ENCODE assay signal across 19 cellular contexts in genomic region chr9:104841601-104842106, GRCh38.
"Had no signal": no experiment of that assay in that cellular context is flagged by ENCODE, and none has a peak within 500 bp of the region (broad histone marks: within the 10 kb centered on the region; RNA-seq: fewer than 3 reads in every experiment).

No MANE protein-coding gene starts in this region.

- H3K9me3 ChIP-seq: ascending aorta, neutrophil, SK-N-SH had no signal

- ATAC-seq: activated naive CD8-positive, alpha-beta T cell treated with anti-CD3 and anti-CD28 coated beads, Interleukin-2, amount 50 U/mL, for 24 hours; naive thymus-derived CD4-positive, alpha-beta T cell; stimulated activated naive CD8-positive, alpha-beta T cell treated with anti-CD3 and anti-CD28 coated beads, Interleukin-15, Interleukin-2, amounts not matched to agents 100 U/mL and 50 U/mL, for 24 hours; T-cell had no signal

- H3K4me3 ChIP-seq: ascending aorta had no signal

- H3K27ac ChIP-seq: ascending aorta, neutrophil had no signal

- H3K27me3 ChIP-seq: ascending aorta, neutrophil had no signal

- H3K4me1 ChIP-seq: ascending aorta had no signal

- H3K4me2 ChIP-seq: SK-N-SH had no signal

- H3K9ac ChIP-seq: SK-N-SH had no signal

- FAIRE-seq: bronchial epithelial cell, keratinocyte, small intestine had no signal

- DNase-seq: activated CD4-positive, alpha-beta T cell treated with anti-CD3 and anti-CD28 coated beads for 1 hour; activated CD4-positive, alpha-beta T cell treated with anti-CD3 and anti-CD28 coated beads, Interleukin-2, amount 50 U/mL, for 48 hours; activated naive CD4-positive, alpha-beta T cell treated with anti-CD3 and anti-CD28 coated beads for 36 hours; activated naive CD8-positive, alpha-beta T cell treated with anti-CD3 and anti-CD28 coated beads, Interleukin-2, amount 50 U/mL, for 24 hours; activated T-cell treated with anti-CD3 and anti-CD28 coated beads, Interleukin-2, amount 50 U/mL, for 1 hour; hippocampal formation; posterior cingulate gyrus; SK-N-SH; small intestine; stimulated activated CD4-positive, alpha-beta T cell treated with anti-CD3 and anti-CD28 coated beads, Interleukin-4, amount 100 ng/mL, for 4 hours; stimulated activated CD8-positive, alpha-beta memory T cell treated with anti-CD3 and anti-CD28 coated beads, Interleukin-4, amount 100 ng/mL, for 48 hours; stimulated activated naive CD8-positive, alpha-beta T cell treated with anti-CD3 and anti-CD28 coated beads, Interleukin-15, Interleukin-2, amounts not matched to agents 100 U/mL and 50 U/mL, for 24 hours; T-cell; T1000 had no signal
